Comparison of ENCODE assay signal across 12 cellular contexts in genomic region chr20:6533321-6533720, GRCh38.
DNase-seq lines count a peak whose midpoint lies in the region; ATAC-seq and TF ChIP-seq lines count a peak whose summit lies in the region.
"Had no signal": no experiment of that assay in that cellular context is flagged by ENCODE, and none has a peak within 500 bp of the region (broad histone marks: within the 10 kb centered on the region; RNA-seq: fewer than 3 reads in every experiment).

No MANE protein-coding gene starts in this region.

- no peaks in the 10 kb centered on the region for H3K4me1 ChIP-seq in vagina

- no peaks in the 10 kb centered on the region for H3K9me3 ChIP-seq in vagina

- no peaks in the 10 kb centered on the region for H3K36me3 Mint-ChIP-seq in activated T-cell treated with anti-CD3 and anti-CD28 coated beads, Interleukin-2, amount 50 U/mL, for 4 hours (ENCODE audit: insufficient read depth)

- intact Hi-C loops in vagina (cut with DNase I) = no loop called here

- H3K4me3 Mint-ChIP-seq in activated T-cell treated with anti-CD3 and anti-CD28 coated beads, Interleukin-2, amount 50 U/mL, for 4 hours = no peak overlapping the region
- H3K4me3 Mint-ChIP-seq: effector memory CD8-positive, alpha-beta T cell had no signal

- no peak overlapping the region for H3K27ac ChIP-seq in vagina

- peak; percentile 1 for DNase-seq in EL
- DNase-seq in NCI-H748 (lab: John Stamatoyannopoulos, UW; ENCODE audit: unreplicated experiment) = peak; percentile 92
- peak; percentile 78 for DNase-seq in fibroblast of gingiva (ENCODE audit: low read depth)
- DNase-seq in retinal pigment epithelial cell (ENCODE audit: low read depth) = peak; percentile 91
- no peak for DNase-seq in vagina (ENCODE audit: extremely low spot score in 2 of 2)
- DNase-seq in amygdala (lab: John Stamatoyannopoulos, UW) = no peak
- DNase-seq in activated T-cell treated with anti-CD3 and anti-CD28 coated beads, Interleukin-2, amount 50 U/mL, for 4 hours = no peak
- DNase-seq: activated CD4-positive, alpha-beta T cell treated with anti-CD3 and anti-CD28 coated beads for 1 hour; activated naive CD4-positive, alpha-beta T cell treated with Interleukin-2 at 50 U/mL for 16 hours; effector memory CD8-positive, alpha-beta T cell; NCI-H2171 treated with DMSO at 0.1 percent for 48 hours had no signal

- H3K4me3 ChIP-seq in retinal pigment epithelial cell (ENCODE audit: low read length) (peak overlapping the region; percentile 50), vagina (no peak overlapping the region)

- no peaks in the 10 kb centered on the region for H3K27me3 Mint-ChIP-seq in activated T-cell treated with anti-CD3 and anti-CD28 coated beads, Interleukin-2, amount 50 U/mL, for 4 hours (ENCODE audit: low read depth)
- H3K27me3 Mint-ChIP-seq: effector memory CD8-positive, alpha-beta T cell had no signal

- no peaks in the 10 kb centered on the region for H3K4me1 Mint-ChIP-seq in activated T-cell treated with anti-CD3 and anti-CD28 coated beads, Interleukin-2, amount 50 U/mL, for 4 hours (ENCODE audit: low read depth)

- TF ChIP-seq CTCF in retinal pigment epithelial cell (conservative IDR thresholded peaks at IDR 0.05; ENCODE audit: low read depth, low read length) (no peak), vagina (IDR thresholded peaks at IDR 0.05) (no peak)

- ATAC-seq in HG02623 (IDR thresholded peaks at IDR 0.05; ENCODE audit: unreplicated experiment) = no peak
- no peak for ATAC-seq in activated T-cell treated with anti-CD3 and anti-CD28 coated beads, Interleukin-2, amount 50 U/mL, for 4 hours
- ATAC-seq: effector memory CD8-positive, alpha-beta T cell had no signal

- H3K27me3 ChIP-seq in vagina = no peaks in the 10 kb centered on the region

- H3K36me3 ChIP-seq in vagina = no peaks in the 10 kb centered on the region

- TF ChIP-seq POLR2A in vagina (IDR thresholded peaks at IDR 0.05) = no peak

- peaks cover 11% of the 10 kb centered on the region for H3K9me3 Mint-ChIP-seq in activated T-cell treated with anti-CD3 and anti-CD28 coated beads, Interleukin-2, amount 50 U/mL, for 4 hours

Comparison
In these comparisons a context has a peak if more than half of its experiments do, and no peak if none do; other contexts are left out.
1. DNase-seq: peak in EL (single experiment), NCI-H748 (single experiment), fibroblast of gingiva (single experiment) and retinal pigment epithelial cell (single experiment); none in vagina (0 of 2), amygdala (0 of 56) and activated T-cell treated with anti-CD3 and anti-CD28 coated beads, Interleukin-2, amount 50 U/mL, for 4 hours (single experiment).